16 cellular contexts compared by ENCODE assay signal in the genomic region with DNA sequence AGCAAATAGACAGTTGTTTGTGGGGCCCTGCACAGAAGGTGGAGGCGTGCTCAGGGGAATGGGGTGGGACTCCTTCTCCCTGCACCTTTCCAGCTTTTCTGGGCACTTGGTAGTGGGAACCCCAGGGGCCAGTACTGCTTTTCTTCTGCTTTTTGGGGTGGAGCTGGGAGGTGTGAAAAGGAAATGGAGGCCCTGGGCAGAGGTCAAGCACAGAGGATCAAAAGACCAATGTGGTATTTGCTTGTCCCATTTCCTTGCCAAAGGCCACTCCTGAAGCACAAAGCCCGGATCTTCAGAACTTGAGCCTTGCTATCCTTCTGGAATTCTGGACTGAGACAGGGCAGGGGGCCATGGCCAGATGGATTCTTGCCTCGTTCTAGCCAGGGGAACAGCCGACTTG. TPM values are rescaled to one million over a fixed set of nuclear protein-coding genes. Genes with fewer than 3 reads are reported as not detected.
"Had no signal": no experiment of that assay in that cellular context is flagged by ENCODE, and none has a peak within 500 bp of the region (broad histone marks: within the 10 kb centered on the region; RNA-seq: fewer than 3 reads in every experiment).

No MANE protein-coding gene starts in this region.

- H3K27ac ChIP-seq: esophagus squamous epithelium, foreskin keratinocyte, hepatocyte, thoracic aorta had no signal

- H3K36me3 ChIP-seq: esophagus squamous epithelium, thoracic aorta had no signal

- H3K4me1 ChIP-seq: esophagus squamous epithelium, foreskin keratinocyte had no signal

- H3K4me3 ChIP-seq: esophagus squamous epithelium, hepatocyte, thoracic aorta had no signal

- FAIRE-seq: bronchial epithelial cell, urothelium cell line had no signal

- ATAC-seq: foreskin keratinocyte; naive thymus-derived CD4-positive, alpha-beta T cell; right cardiac atrium; stimulated activated memory B cell treated with anti-CD40 and anti-IgM and Interleukin-4, amounts not matched to agents 10 μg/mL and 1 μg/mL and 100 μg/mL, for 72 hours had no signal

- DNase-seq: esophagus squamous epithelium; foreskin keratinocyte; mesendoderm; naive thymus-derived CD4-positive, alpha-beta T cell; nephron progenitor cell; right cardiac atrium; stimulated activated CD4-positive, alpha-beta T cell treated with anti-CD3 and anti-CD28 coated beads, Interleukin-4, amount 100 ng/mL, for 1 hour; stimulated activated CD8-positive, alpha-beta memory T cell treated with anti-CD3 and anti-CD28 coated beads, Interleukin-4, amount 100 ng/mL, for 48 hours; trophoblast cell had no signal

- H3K27me3 ChIP-seq: foreskin keratinocyte, hepatocyte had no signal

- H3K9me3 ChIP-seq: esophagus squamous epithelium, thoracic aorta had no signal

RNA-seq across cellular contexts. Expression of gene ADRA2A, which starts 26.4 kb away (rescaled TPM):
- total RNA-seq: bronchial epithelial cell, foreskin keratinocyte, kidney epithelial cell, osteocyte had no signal
- polyA plus RNA-seq: foreskin keratinocyte; naive thymus-derived CD4-positive, alpha-beta T cell had no signal
